ENCODE assay signal across 28 cellular contexts in genomic region chrX:104189862-104190261, GRCh38.
"Had no signal": no experiment of that assay in that cellular context is flagged by ENCODE, and none has a peak within 500 bp of the region (broad histone marks: within the 10 kb centered on the region; RNA-seq: fewer than 3 reads in every experiment).

No MANE protein-coding gene starts in this region.

- FAIRE-seq: endothelial cell of umbilical vein, frontal cortex, urothelium cell line had no signal

- H3K79me2 ChIP-seq: hepatocyte had no signal

- H3K4me1 Mint-ChIP-seq: brain; memory B cell; stimulated activated memory B cell treated with anti-CD40 and anti-IgM and Interleukin-4, amounts not matched to agents 10 μg/mL and 1 μg/mL and 100 μg/mL, for 72 hours; WTC11 had no signal

- H3K27me3 ChIP-seq: esophagus muscularis mucosa, hepatocyte, stomach, suprapubic skin, transverse colon had no signal

- H3K9me3 ChIP-seq: esophagus muscularis mucosa, right lobe of liver, stomach, suprapubic skin, transverse colon had no signal

- H3K27me3 Mint-ChIP-seq: activated CD8-positive, alpha-beta T cell treated with anti-CD3 and anti-CD28 coated beads for 36 hours; brain; memory B cell; stimulated activated memory B cell treated with anti-CD40 and anti-IgM and Interleukin-4, amounts not matched to agents 10 μg/mL and 1 μg/mL and 100 μg/mL, for 72 hours had no signal

- H3K4me3 Mint-ChIP-seq: activated CD8-positive, alpha-beta T cell treated with anti-CD3 and anti-CD28 coated beads for 36 hours; brain; memory B cell; stimulated activated memory B cell treated with anti-CD40 and anti-IgM and Interleukin-4, amounts not matched to agents 10 μg/mL and 1 μg/mL and 100 μg/mL, for 72 hours; WTC11 had no signal

- H3K27ac Mint-ChIP-seq: activated CD8-positive, alpha-beta T cell treated with anti-CD3 and anti-CD28 coated beads for 36 hours; brain; memory B cell; stimulated activated memory B cell treated with anti-CD40 and anti-IgM and Interleukin-4, amounts not matched to agents 10 μg/mL and 1 μg/mL and 100 μg/mL, for 72 hours; WTC11 had no signal

- H3K27ac ChIP-seq: esophagus muscularis mucosa, hepatocyte, right lobe of liver, skin epidermis, stomach, suprapubic skin, transverse colon had no signal

- H3K4me3 ChIP-seq: esophagus muscularis mucosa, hepatocyte, right lobe of liver, skin epidermis, stomach, suprapubic skin, transverse colon had no signal

- H3K4me1 ChIP-seq: esophagus muscularis mucosa, right lobe of liver, stomach, suprapubic skin, transverse colon had no signal

- H3K9me3 Mint-ChIP-seq: activated CD8-positive, alpha-beta T cell treated with anti-CD3 and anti-CD28 coated beads for 36 hours; brain; memory B cell; stimulated activated memory B cell treated with anti-CD40 and anti-IgM and Interleukin-4, amounts not matched to agents 10 μg/mL and 1 μg/mL and 100 μg/mL, for 72 hours; WTC11 had no signal

- DNase-seq: activated CD4-positive, alpha-beta T cell treated with anti-CD3 and anti-CD28 coated beads for 4 hours; activated CD8-positive, alpha-beta T cell treated with anti-CD3 and anti-CD28 coated beads for 36 hours; activated effector memory CD4-positive, alpha-beta T cell treated with anti-CD3 and anti-CD28 coated beads, Interleukin-2, amount 50 U/mL, for 16 hours; activated naive CD4-positive, alpha-beta T cell treated with anti-CD3 and anti-CD28 coated beads, Interleukin-2, amount 50 U/mL, for 16 hours; activated T-cell treated with anti-CD3 and anti-CD28 coated beads, Interleukin-2, amount 50 U/mL, for 48 hours; anterior cingulate cortex; caudate nucleus; dermis blood vessel endothelial cell; effector CD8-positive, alpha-beta T cell; glutamatergic neuron; nucleus accumbens; posterior cingulate gyrus; right lobe of liver; stimulated activated CD4-positive, alpha-beta T cell treated with anti-CD3 and anti-CD28 coated beads, Interleukin-2, amount 100 ng/mL, for 24 hours; stomach; T-helper 1 cell; transverse colon had no signal

- H3K4me2 ChIP-seq: hepatocyte had no signal

- H2AFZ ChIP-seq: hepatocyte had no signal
